Comparison of ENCODE assay signal across 26 cellular contexts in the genomic region with DNA sequence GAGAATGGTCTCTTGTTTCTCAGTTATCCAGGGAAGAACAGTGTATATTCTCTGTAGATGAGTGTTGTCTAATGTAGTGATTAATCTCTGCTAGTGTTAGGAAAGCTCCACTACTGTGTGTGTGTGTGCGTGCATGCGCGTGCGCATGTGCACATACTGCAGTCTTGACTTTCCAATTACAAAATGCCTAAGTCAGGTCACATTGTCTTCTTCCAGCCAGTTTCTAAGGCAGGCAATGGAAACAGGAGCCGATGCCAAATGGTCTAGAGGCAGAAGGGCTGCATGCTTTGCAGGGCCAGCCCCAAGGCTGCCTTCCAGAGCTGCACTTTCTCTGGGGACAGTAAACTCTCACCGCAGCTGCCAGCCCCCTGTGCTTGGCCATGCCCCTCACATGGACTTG. TPM values are rescaled to one million over a fixed set of nuclear protein-coding genes. Genes with fewer than 3 reads are reported as not detected.
DNase-seq lines count a peak whose midpoint lies in the region; ATAC-seq lines count a peak whose summit lies in the region.
"Had no signal": no experiment of that assay in that cellular context is flagged by ENCODE, and none has a peak within 500 bp of the region (broad histone marks: within the 10 kb centered on the region; RNA-seq: fewer than 3 reads in every experiment).

No MANE protein-coding gene starts in this region.

- ATAC-seq in Right ventricle myocardium superior (ENCODE audit: poor library complexity) (peak; percentile 76), GM21423 (IDR thresholded peaks at IDR 0.05; ENCODE audit: unreplicated experiment) (no peak), GM18870 (IDR thresholded peaks at IDR 0.05; ENCODE audit: unreplicated experiment) (no peak)
- ATAC-seq: activated T-cell treated with anti-CD3 and anti-CD28 coated beads, Interleukin-2, amount 50 U/mL, for 72 hours; GM12878; stimulated activated naive B cell treated with anti-CD40 and anti-IgM and Interleukin-4, amounts not matched to agents 10 μg/mL and 1 μg/mL and 100 μg/mL, for 72 hours had no signal

- peaks cover 22 to 40% (median 27%) of the 10 kb centered on the region in 3 donors for H3K4me1 ChIP-seq in skeletal muscle tissue (ENCODE audit: control insufficient read depth in 3 of 3, insufficient read depth in 3 of 3, low read length in 3 of 3)
- H3K4me1 ChIP-seq: BLaER1, spleen had no signal

- H3K9ac ChIP-seq in skeletal muscle tissue (ENCODE audit: low read depth in 1 of 3, low read length in 3 of 3) = peak overlapping the region in 1 of 3 donors; percentile 42
- H3K9ac ChIP-seq: BLaER1 had no signal

- H3K9me3 ChIP-seq in skeletal muscle tissue (ENCODE audit: control insufficient read depth in 3 of 3, low read length in 3 of 3) = no peaks in the 10 kb centered on the region
- H3K9me3 ChIP-seq: BLaER1, HAP-1, spleen had no signal

- H3K4me3 ChIP-seq in Jurkat, Clone E6-1 (ENCODE audit: low read length) = no peak overlapping the region
- H3K4me3 ChIP-seq in skeletal muscle tissue (ENCODE audit: low read length in 3 of 3) = no peak overlapping the region
- H3K4me3 ChIP-seq: BLaER1, GM12878, HAP-1, hepatocyte, SK-N-MC, spleen had no signal

- DNase-seq in Jurkat, Clone E6-1 (ENCODE audit: low read depth, low spot score) = peak; percentile 19
- DNase-seq in Right ventricle myocardium superior (peak; percentile 64), medulla oblongata (ENCODE audit: extremely low spot score) (peak; percentile 74), cerebellum (ENCODE audit: low spot score) (no peak), NCI-H146 treated with DMSO at 0.1 percent for 48 hours (lab: John Stamatoyannopoulos, UW; ENCODE audit: unreplicated experiment) (no peak)
- DNase-seq: ACHN; activated CD4-positive, alpha-beta T cell treated with anti-CD3 and anti-CD28 coated beads, Interleukin-2, amount 10 ng/mL, durations not matched to agents 24 days and 14 days; activated naive CD4-positive, alpha-beta T cell treated with anti-CD3 and anti-CD28 coated beads, Interleukin-2, amount 10 ng/mL, durations not matched to agents 7 days and 5 days; activated T-cell treated with anti-CD3 and anti-CD28 coated beads, Interleukin-2, amount 50 U/mL, for 72 hours; DND-41; NCI-H1092 treated with DMSO at 0.1 percent for 48 hours; NCI-H1930; NCI-H69; RPMI8226; spleen; stimulated activated CD4-positive, alpha-beta T cell treated with anti-CD3 and anti-CD28 coated beads, Interleukin-2, amount 100 ng/mL, for 48 hours; stimulated activated naive B cell treated with anti-CD40 and anti-IgM and Interleukin-4, amounts not matched to agents 10 μg/mL and 1 μg/mL and 100 μg/mL, for 72 hours; T-helper 2 cell had no signal

- H3K27ac ChIP-seq in skeletal muscle tissue (ENCODE audit: low read depth, low read length) = peak overlapping the region; percentile 33
- H3K27ac ChIP-seq: BLaER1, hepatocyte, SK-N-MC, spleen had no signal

- intact Hi-C loops in Right ventricle myocardium superior (cut with DNase I) = no loop called here

- no peaks in the 10 kb centered on the region for H3K27me3 ChIP-seq in skeletal muscle tissue (ENCODE audit: control insufficient read depth in 3 of 3, insufficient read depth in 3 of 3, low read length in 3 of 3)
- H3K27me3 ChIP-seq: BLaER1, hepatocyte, spleen had no signal

- peaks cover 12 to 39% (median 27%) of the 10 kb centered on the region in 3 donors for H3K36me3 ChIP-seq in skeletal muscle tissue (ENCODE audit: control insufficient read depth in 3 of 3, insufficient read depth in 3 of 3, low read length in 3 of 3)

RNA-seq across cellular contexts. Expression of gene NAP1L5, which starts 30.5 kb away (rescaled TPM):
- polyA plus RNA-seq in Jurkat, Clone E6-1 (2012; ENCODE audit: insufficient read depth, insufficient read length) = 8.2 TPM
- total RNA-seq in Right ventricle myocardium superior (1.9 TPM), skeletal muscle tissue (4.2 TPM), cerebellum (28.4 TPM)

Comparison
In these comparisons a context has a peak if more than half of its experiments do, and no peak if none do; other contexts are left out.
1. DNase-seq: peak in Jurkat, Clone E6-1 (single experiment), Right ventricle myocardium superior (single experiment) and medulla oblongata (single experiment); none in cerebellum (single experiment) and NCI-H146 treated with DMSO at 0.1 percent for 48 hours (single experiment).